14 cellular contexts compared by ENCODE assay signal in genomic region chrX:69313622-69314290, GRCh38.
DNase-seq lines count a peak whose midpoint lies in the region; ATAC-seq and TF ChIP-seq lines count a peak whose summit lies in the region.
"Had no signal": no experiment of that assay in that cellular context is flagged by ENCODE, and none has a peak within 500 bp of the region (broad histone marks: within the 10 kb centered on the region; RNA-seq: fewer than 3 reads in every experiment).

No MANE protein-coding gene starts in this region.

- intact Hi-C loops in left ventricle myocardium inferior (cut with micrococcal nuclease) (no loop called here), OCI-LY7 (cut with micrococcal nuclease; ENCODE audit: unreplicated experiment) (no loop called here), vagina (cut with DNase I) (no loop called here), esophagus muscularis mucosa (cut with DNase I) (no loop called here)

- DNase-seq in right atrium auricular region (ENCODE audit: low spot score): peak; percentile 26
- DNase-seq in left ventricle myocardium inferior: no peak
- DNase-seq in OCI-LY7 (ENCODE audit: low spot score): peak; percentile 0
- DNase-seq in left kidney (ENCODE audit: low read depth, low spot score): peak; percentile 45
- peak; percentile 20 to 64 for DNase-seq in vagina (ENCODE audit: extremely low spot score in 2 of 2)
- DNase-seq in esophagus muscularis mucosa (ENCODE audit: extremely low spot score): no peak
- no peak for DNase-seq in erythroblast (lab: John Stamatoyannopoulos, UW)
- DNase-seq: NCI-H187, NCI-H2171, NCI-H446, PC-9 had no signal

- no peaks in the 10 kb centered on the region for H3K79me2 ChIP-seq in OCI-LY7 (ENCODE audit: insufficient read depth, low read depth, low read length)

- BruUV-seq in OCI-LY7 (replicated peaks; lab: Mats Ljungman, UMichigan): no TSS peak

- no peak for TF ChIP-seq EP300 in esophagus muscularis mucosa (IDR thresholded peaks at IDR 0.05)

- WGBS in esophagus muscularis mucosa: 64% methylated on average over 6 of the region's 6 CpGs

- H3K4me1 ChIP-seq in right atrium auricular region (no peaks in the 10 kb centered on the region), left ventricle myocardium inferior (no peaks in the 10 kb centered on the region), OCI-LY7 (ENCODE audit: insufficient read depth, low read length, poor library complexity, severe bottlenecking) (no peaks in the 10 kb centered on the region), vagina (no peaks in the 10 kb centered on the region), esophagus muscularis mucosa (no peaks in the 10 kb centered on the region)

- no peak overlapping the region for H2AFZ ChIP-seq in OCI-LY7 (ENCODE audit: low read length)
- H2AFZ ChIP-seq: PC-9 had no signal

- no peak overlapping the region for H3K27ac ChIP-seq in right atrium auricular region
- H3K27ac ChIP-seq in left ventricle myocardium inferior (replicated peaks): no peak overlapping the region
- no peak overlapping the region for H3K27ac ChIP-seq in OCI-LY7 (ENCODE audit: low read depth, low read length, poor library complexity, severe bottlenecking)
- no peak overlapping the region for H3K27ac ChIP-seq in vagina
- H3K27ac ChIP-seq in esophagus muscularis mucosa (replicated peaks in 1 of 4): no peak overlapping the region
- H3K27ac ChIP-seq: HL-60, PC-9 had no signal

- CTCF ChIA-PET in OCI-LY7 (lab: Charles Lee; ENCODE audit: unreplicated experiment): no interaction called here

- H3K9me2 ChIP-seq in OCI-LY7 (ENCODE audit: insufficient read depth, low read length): no peaks in the 10 kb centered on the region

- TF ChIP-seq POLR2A in vagina (IDR thresholded peaks at IDR 0.05) (no peak), esophagus muscularis mucosa (IDR thresholded peaks at IDR 0.05; ENCODE audit: low read depth) (no peak), erythroblast (IDR thresholded peaks at IDR 0.05; ENCODE audit: low read length) (no peak)

- H3K4me2 ChIP-seq in OCI-LY7 (ENCODE audit: low read length): no peak overlapping the region
- H3K4me2 ChIP-seq: PC-9 had no signal

- no peaks in the 10 kb centered on the region for H3K9me3 ChIP-seq in right atrium auricular region
- H3K9me3 ChIP-seq in left ventricle myocardium inferior (replicated peaks): no peaks in the 10 kb centered on the region
- no peaks in the 10 kb centered on the region for H3K9me3 ChIP-seq in OCI-LY7 (ENCODE audit: low read length)
- H3K9me3 ChIP-seq in vagina: no peaks in the 10 kb centered on the region
- H3K9me3 ChIP-seq in esophagus muscularis mucosa: no peaks in the 10 kb centered on the region

- H3K36me3 ChIP-seq in right atrium auricular region (no peaks in the 10 kb centered on the region), left ventricle myocardium inferior (no peaks in the 10 kb centered on the region), OCI-LY7 (ENCODE audit: insufficient read depth, low read length) (no peaks in the 10 kb centered on the region), vagina (no peaks in the 10 kb centered on the region), esophagus muscularis mucosa (no peaks in the 10 kb centered on the region)

- no peaks in the 10 kb centered on the region for H3K27me3 ChIP-seq in right atrium auricular region
- no peaks in the 10 kb centered on the region for H3K27me3 ChIP-seq in left ventricle myocardium inferior (ENCODE audit: low read depth)
- H3K27me3 ChIP-seq in vagina: no peaks in the 10 kb centered on the region
- no peaks in the 10 kb centered on the region for H3K27me3 ChIP-seq in esophagus muscularis mucosa

- no peaks in the 10 kb centered on the region for H4K20me1 ChIP-seq in OCI-LY7 (ENCODE audit: insufficient read depth, low read length)

- TF ChIP-seq CTCF in right atrium auricular region (IDR thresholded peaks at IDR 0.05): no peak
- TF ChIP-seq CTCF in left ventricle myocardium inferior (IDR thresholded peaks at IDR 0.05; ENCODE audit: borderline replicate concordance): no peak
- TF ChIP-seq CTCF in OCI-LY7 (conservative IDR thresholded peaks at IDR 0.05; ENCODE audit: low read length): no peak
- no peak for TF ChIP-seq CTCF in vagina (IDR thresholded peaks at IDR 0.05)
- TF ChIP-seq CTCF in esophagus muscularis mucosa (IDR thresholded peaks at IDR 0.05): no peak

- H3K4me3 ChIP-seq in right atrium auricular region (no peak overlapping the region), left ventricle myocardium inferior (no peak overlapping the region), OCI-LY7 (ENCODE audit: low read depth, low read length, poor library complexity, severe bottlenecking) (no peak overlapping the region), vagina (no peak overlapping the region), esophagus muscularis mucosa (no peak overlapping the region)
- H3K4me3 ChIP-seq: PC-9 had no signal

- no peak for ATAC-seq in esophagus mucosa
- ATAC-seq: HCT116 had no signal

- POLR2A ChIA-PET in OCI-LY7 (lab: Charles Lee): no interaction called here

Comparison
In these comparisons a context has a peak if more than half of its experiments do, and no peak if none do; other contexts are left out.
1. DNase-seq: peak in right atrium auricular region (single experiment), OCI-LY7 (single experiment), left kidney (single experiment) and vagina (2 of 2); none in left ventricle myocardium inferior (single experiment), esophagus muscularis mucosa (single experiment) and erythroblast (0 of 2).